23 cellular contexts compared by ENCODE assay signal in the genomic region with DNA sequence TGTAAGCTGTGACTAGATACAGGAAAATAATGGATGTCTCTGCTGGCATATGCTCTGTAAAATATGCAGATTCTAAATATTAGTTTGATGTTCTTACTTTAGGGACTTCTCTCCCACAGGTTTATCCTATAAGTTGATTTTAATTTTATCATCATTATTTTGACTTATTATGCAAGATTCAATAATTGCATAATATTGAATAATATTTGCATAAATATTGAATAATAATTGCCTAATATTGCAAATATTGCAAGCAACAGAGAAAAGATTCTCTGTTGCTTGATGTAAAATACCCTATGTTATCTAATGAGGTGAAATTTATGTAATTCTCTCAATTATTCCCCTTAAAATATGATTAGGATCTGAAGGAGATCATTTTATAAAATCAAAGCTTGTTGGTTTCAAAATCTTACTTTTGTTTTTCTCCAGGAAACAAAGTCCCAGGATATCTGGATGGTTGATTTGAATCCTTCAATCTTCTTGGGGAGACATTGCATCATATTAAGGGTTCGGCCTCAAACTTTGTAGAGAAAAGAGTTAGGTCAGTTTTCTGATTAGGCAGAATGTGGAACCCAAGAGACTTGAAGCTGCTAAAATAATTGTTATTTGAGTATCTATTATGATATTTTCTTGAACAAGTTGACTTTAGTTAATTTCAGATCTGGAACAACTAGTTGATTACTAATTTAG.
"Had no signal": no experiment of that assay in that cellular context is flagged by ENCODE, and none has a peak within 500 bp of the region (broad histone marks: within the 10 kb centered on the region; RNA-seq: fewer than 3 reads in every experiment).

No MANE protein-coding gene starts in this region.

- H2AFZ ChIP-seq: hepatocyte had no signal

- H3K27ac ChIP-seq: coronary artery, dorsolateral prefrontal cortex, esophagus muscularis mucosa, foreskin keratinocyte, gastroesophageal sphincter, heart left ventricle, hepatocyte, left lung, lower lobe of right lung had no signal

- H3K79me2 ChIP-seq: hepatocyte had no signal

- H3K36me3 ChIP-seq: esophagus muscularis mucosa, gastroesophageal sphincter, heart left ventricle, left lung, lower lobe of right lung had no signal

- DNase-seq: dermis blood vessel endothelial cell; dorsolateral prefrontal cortex; effector CD4-positive, alpha-beta T cell; effector memory CD4-positive, alpha-beta T cell; foreskin keratinocyte; heart left ventricle; hypothalamus; immature natural killer cell; islet precursor cell; left cardiac atrium; left lung; left ventricle myocardium superior; lower lobe of right lung; mesendoderm; midbrain; naive thymus-derived CD4-positive, alpha-beta T cell had no signal

- H3K4me1 Mint-ChIP-seq: immature natural killer cell had no signal

- H3K9me3 Mint-ChIP-seq: immature natural killer cell had no signal

- FAIRE-seq: colon, endothelial cell of umbilical vein, frontal cortex had no signal

- H3K9me3 ChIP-seq: esophagus muscularis mucosa, gastroesophageal sphincter, heart left ventricle, left lung, lower lobe of right lung had no signal

- H3K4me3 Mint-ChIP-seq: immature natural killer cell; naive thymus-derived CD4-positive, alpha-beta T cell had no signal

- H3K27ac Mint-ChIP-seq: immature natural killer cell; naive thymus-derived CD4-positive, alpha-beta T cell had no signal

- H3K4me2 ChIP-seq: hepatocyte had no signal

- H3K27me3 ChIP-seq: dorsolateral prefrontal cortex, esophagus muscularis mucosa, foreskin keratinocyte, gastroesophageal sphincter, heart left ventricle, hepatocyte, left lung had no signal

- ATAC-seq: foreskin keratinocyte; gastroesophageal sphincter; heart left ventricle; left cardiac atrium; left lung; left ventricle myocardium superior; lower lobe of right lung; naive thymus-derived CD4-positive, alpha-beta T cell had no signal

- H3K4me3 ChIP-seq: coronary artery, dorsolateral prefrontal cortex, esophagus muscularis mucosa, gastroesophageal sphincter, heart left ventricle, hepatocyte, left lung, lower lobe of right lung had no signal

- H3K4me1 ChIP-seq: esophagus muscularis mucosa, foreskin keratinocyte, gastroesophageal sphincter, heart left ventricle, left lung, lower lobe of right lung had no signal
